21 cellular contexts compared by ENCODE assay signal in the genomic region with DNA sequence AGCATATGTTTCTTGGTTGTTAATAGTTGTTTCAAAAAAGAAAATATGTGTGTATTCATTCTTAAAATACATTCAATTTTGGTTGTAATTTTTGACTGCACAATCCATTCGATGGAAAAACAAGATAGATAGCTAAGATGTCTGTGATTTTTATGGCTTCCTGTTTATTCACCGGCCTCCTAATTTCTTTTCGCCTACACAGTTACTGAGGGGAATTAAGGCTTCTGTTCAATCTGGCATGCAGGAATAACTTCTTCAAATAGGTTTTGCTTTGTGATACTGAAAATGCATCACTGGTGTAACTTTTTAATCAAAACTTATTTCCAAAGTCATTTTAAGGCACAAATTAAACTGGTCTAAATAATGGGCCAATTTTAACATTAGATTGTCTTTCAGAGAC.
DNase-seq lines count a peak whose midpoint lies in the region; ATAC-seq, FAIRE-seq and TF ChIP-seq lines count a peak whose summit lies in the region.
"Had no signal": no experiment of that assay in that cellular context is flagged by ENCODE, and none has a peak within 500 bp of the region (broad histone marks: within the 10 kb centered on the region; RNA-seq: fewer than 3 reads in every experiment).

No MANE protein-coding gene starts in this region.

- peaks cover 6% of the 10 kb centered on the region for H3K4me1 Mint-ChIP-seq in nephron progenitor cell
- H3K4me1 Mint-ChIP-seq: B cell; CD4-positive, CD25-positive, alpha-beta regulatory T cell had no signal

- H3K9me3 Mint-ChIP-seq in nephron progenitor cell = no peaks in the 10 kb centered on the region

- no peaks in the 10 kb centered on the region for H3K27me3 Mint-ChIP-seq in nephron progenitor cell (ENCODE audit: low read depth, poor library complexity)
- H3K27me3 Mint-ChIP-seq: B cell; CD4-positive, CD25-positive, alpha-beta regulatory T cell had no signal

- no peak for ATAC-seq in GM18870 (IDR thresholded peaks at IDR 0.05; ENCODE audit: unreplicated experiment)
- no peak for ATAC-seq in GM21717 (IDR thresholded peaks at IDR 0.05; ENCODE audit: unreplicated experiment)
- ATAC-seq: CD8-positive, alpha-beta T cell had no signal

- H3K27ac Mint-ChIP-seq in nephron progenitor cell = peak overlapping the region; percentile 41
- H3K27ac Mint-ChIP-seq: B cell; CD4-positive, CD25-positive, alpha-beta regulatory T cell; CD8-positive, alpha-beta T cell had no signal

- no peak for DNase-seq in HTR-8/SVneo (ENCODE audit: insufficient read length, low spot score)
- peak; percentile 62 for DNase-seq in left kidney (ENCODE audit: low read depth, low spot score)
- no peak for DNase-seq in nephron progenitor cell
- DNase-seq in GM10266 (ENCODE audit: extremely low spot score) = no peak
- DNase-seq in foreskin melanocyte = no peak
- DNase-seq: Caco-2; CD4-positive, CD25-positive, alpha-beta regulatory T cell; CD8-positive, alpha-beta T cell; DMS153; DND-41; EL; GDM1; GM23248; H7; HCEC 1CT had no signal

- H3K36me3 Mint-ChIP-seq in nephron progenitor cell (ENCODE audit: low read depth) = no peaks in the 10 kb centered on the region
- H3K36me3 Mint-ChIP-seq: CD4-positive, CD25-positive, alpha-beta regulatory T cell; CD8-positive, alpha-beta T cell had no signal

- FAIRE-seq in HTR-8/SVneo (lab: Jason Lieb, UNC) = peak; percentile 36
- FAIRE-seq: GM12891, GM18507, H1 had no signal

- no peak for TF ChIP-seq CTCF in nephron progenitor cell (IDR thresholded peaks at IDR 0.05)
- TF ChIP-seq CTCF in GM10266 (IDR thresholded peaks at IDR 0.05; ENCODE audit: control insufficient read depth, insufficient read depth, low read depth, missing control alignments) = no peak

- H3K4me3 Mint-ChIP-seq in nephron progenitor cell = no peak overlapping the region
- H3K4me3 Mint-ChIP-seq: B cell; CD4-positive, CD25-positive, alpha-beta regulatory T cell; CD8-positive, alpha-beta T cell had no signal
